30 cellular contexts compared by ENCODE assay signal in genomic region chr6:124011180-124011579, GRCh38.
"Had no signal": no experiment of that assay in that cellular context is flagged by ENCODE, and none has a peak within 500 bp of the region (broad histone marks: within the 10 kb centered on the region; RNA-seq: fewer than 3 reads in every experiment).

No MANE protein-coding gene starts in this region.

- H3K36me3 ChIP-seq: ascending aorta, cardiac muscle cell, WERI-Rb-1 had no signal

- H3K4me1 ChIP-seq: ascending aorta had no signal

- DNase-seq: activated CD4-positive, alpha-beta memory T cell treated with anti-CD3 and anti-CD28 coated beads, Interleukin-2, amount 10 ng/mL, durations not matched to agents 7 days and 5 days; activated CD4-positive, alpha-beta T cell treated with anti-CD3 and anti-CD28 coated beads for 1 hour; activated CD4-positive, alpha-beta T cell treated with anti-CD3 and anti-CD28 coated beads for 36 hours; activated CD4-positive, alpha-beta T cell treated with anti-CD3 and anti-CD28 coated beads for 48 hours; activated CD4-positive, alpha-beta T cell treated with anti-CD3 and anti-CD28 coated beads, Interleukin-2, amount 10 ng/mL, durations not matched to agents 7 days and 5 days; activated CD4-positive, alpha-beta T cell treated with anti-CD3 and anti-CD28 coated beads, Interleukin-2, amount 50 U/mL, for 48 hours; activated CD4-positive, CD25-positive, alpha-beta regulatory T cell; activated CD8-positive, alpha-beta memory T cell treated with anti-CD3 and anti-CD28 coated beads for 24 hours; activated CD8-positive, alpha-beta memory T cell treated with anti-CD3 and anti-CD28 coated beads, Interleukin-2, amount 10 ng/mL, durations not matched to agents 7 days and 5 days; activated CD8-positive, alpha-beta memory T cell treated with anti-CD3 and anti-CD28 coated beads, Interleukin-2, amount 50 U/mL, for 48 hours; activated CD8-positive, alpha-beta T cell treated with anti-CD3 and anti-CD28 coated beads, Interleukin-2, amount 10 ng/mL, durations not matched to agents 7 days and 5 days; activated effector memory CD4-positive, alpha-beta T cell treated with Interleukin-2 at 50 U/mL for 16 hours; activated gamma-delta T cell; activated naive CD4-positive, alpha-beta T cell treated with anti-CD3 and anti-CD28 coated beads, Interleukin-2, amount 10 ng/mL, durations not matched to agents 7 days and 5 days; activated naive CD4-positive, alpha-beta T cell treated with Interleukin-2 at 50 U/mL for 16 hours; activated naive CD8-positive, alpha-beta T cell treated with anti-CD3 and anti-CD28 coated beads, Interleukin-2, amount 10 ng/mL, durations not matched to agents 7 days and 5 days; activated naive CD8-positive, alpha-beta T cell treated with anti-CD3 and anti-CD28 coated beads, Interleukin-2, amount 50 U/mL, for 24 hours; activated T-cell treated with anti-CD3 and anti-CD28 coated beads, Interleukin-2, amount 50 U/mL, for 24 hours; activated T-cell treated with anti-CD3 and anti-CD28 coated beads, Interleukin-2, amount 50 U/mL, for 48 hours; amygdala; anterior cingulate cortex; caudate nucleus; cerebellar nuclear complex; T-helper 2 cell; T-helper 9 cell; WERI-Rb-1 had no signal

- H3K4me3 ChIP-seq: ascending aorta, cardiac muscle cell had no signal

- H3K27ac ChIP-seq: ascending aorta, cardiac muscle cell, WERI-Rb-1 had no signal

- H3K9me3 ChIP-seq: ascending aorta had no signal

- ATAC-seq: activated CD4-positive, alpha-beta T cell treated with anti-CD3 and anti-CD28 coated beads for 36 hours; activated CD4-positive, CD25-positive, alpha-beta regulatory T cell treated with anti-CD3 and anti-CD28 coated beads, Interleukin-2, amount 50 U/mL, for 24 hours; activated CD8-positive, alpha-beta memory T cell treated with anti-CD3 and anti-CD28 coated beads, Interleukin-2, amount 10 ng/mL, durations not matched to agents 7 days and 5 days; activated CD8-positive, alpha-beta T cell treated with anti-CD3 and anti-CD28 coated beads, Interleukin-2, amount 10 ng/mL, durations not matched to agents 7 days and 5 days; activated naive CD8-positive, alpha-beta T cell treated with anti-CD3 and anti-CD28 coated beads, Interleukin-2, amount 50 U/mL, for 24 hours; WTC11 had no signal

- H3K27me3 ChIP-seq: ascending aorta, cardiac muscle cell had no signal
